ENCODE assay signal across 10 cellular contexts in the genomic region with DNA sequence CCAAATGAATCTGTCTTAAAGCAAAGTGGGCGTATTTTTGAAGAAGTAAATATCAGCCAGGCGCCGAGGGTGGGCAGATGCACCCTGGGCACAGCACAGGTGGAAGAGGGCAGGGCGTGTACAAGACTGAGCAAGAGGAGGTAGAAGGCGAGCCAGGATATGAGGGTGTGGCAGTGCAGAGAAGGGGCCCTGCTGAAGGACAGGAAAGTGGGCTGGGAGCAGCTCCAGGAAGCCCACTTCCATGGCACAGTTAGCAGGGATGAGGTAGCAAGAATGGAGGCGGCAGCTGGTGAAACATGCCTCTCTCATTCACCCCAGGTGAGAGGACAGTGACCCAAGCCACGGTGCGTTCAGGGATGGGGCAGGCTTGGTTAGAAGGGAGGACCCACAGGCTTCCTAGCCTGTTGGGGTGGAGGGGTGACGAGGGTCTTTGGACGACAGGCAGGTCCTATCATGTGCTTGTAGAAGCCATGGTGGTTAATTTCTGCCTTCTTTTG.
DNase-seq lines count a peak whose midpoint lies in the region; ATAC-seq lines count a peak whose summit lies in the region.
"Had no signal": no experiment of that assay in that cellular context is flagged by ENCODE, and none has a peak within 500 bp of the region (broad histone marks: within the 10 kb centered on the region; RNA-seq: fewer than 3 reads in every experiment).

No MANE protein-coding gene starts in this region.

- H3K27me3 Mint-ChIP-seq in activated CD4-positive, alpha-beta memory T cell treated with anti-CD3 and anti-CD28 coated beads, Interleukin-2, amount 10 ng/mL, durations not matched to agents 7 days and 5 days: no peaks in the 10 kb centered on the region

- H3K4ac ChIP-seq in mesendoderm (ENCODE audit: low read depth, low read length): no peak overlapping the region

- H4K8ac ChIP-seq in mesendoderm (ENCODE audit: low read depth, low read length): no peak overlapping the region

- no peaks in the 10 kb centered on the region for H3K27me3 ChIP-seq in mesendoderm (ENCODE audit: insufficient read depth, low read length, poor library complexity)

- H3K27ac ChIP-seq in mesendoderm (ENCODE audit: low read depth, low read length): no peak overlapping the region

- no peaks in the 10 kb centered on the region for H3K36me3 ChIP-seq in mesendoderm (ENCODE audit: control insufficient read depth, insufficient read depth, low read length)

- H3K4me1 Mint-ChIP-seq in activated CD4-positive, alpha-beta memory T cell treated with anti-CD3 and anti-CD28 coated beads, Interleukin-2, amount 10 ng/mL, durations not matched to agents 7 days and 5 days: peaks cover 88% of the 10 kb centered on the region

- no peak overlapping the region for H3K4me2 ChIP-seq in mesendoderm (ENCODE audit: low read length)

- POLR2A ChIA-PET in activated CD4-positive, alpha-beta memory T cell treated with anti-CD3 and anti-CD28 coated beads, Interleukin-2, amount 10 ng/mL, durations not matched to agents 7 days and 5 days (lab: Charles Lee): interaction anchor here (0.6 to 9.6 kb wide), 18 partner anchors 9 to 260 kb away, joined by 3 to 89 read pairs (median 5); partner anchors contain the start of gene SOCS1

- H3K79me2 ChIP-seq in mesendoderm (ENCODE audit: control insufficient read depth, insufficient read depth, low read length): no peaks in the 10 kb centered on the region

- H3K79me1 ChIP-seq in mesendoderm (ENCODE audit: low read length): no peaks in the 10 kb centered on the region

- H3K4me3 Mint-ChIP-seq in activated CD4-positive, alpha-beta memory T cell treated with anti-CD3 and anti-CD28 coated beads, Interleukin-2, amount 10 ng/mL, durations not matched to agents 7 days and 5 days: peak overlapping the region; percentile 22
- H3K4me3 Mint-ChIP-seq: CD14-positive monocyte had no signal

- peak overlapping the region; percentile 12 for H2BK5ac ChIP-seq in mesendoderm (ENCODE audit: low read length)

- ATAC-seq in activated CD4-positive, CD25-positive, alpha-beta regulatory T cell treated with anti-CD3 and anti-CD28 coated beads, Interleukin-2, amount 50 U/mL, for 24 hours: no peak

- peaks cover 2% of the 10 kb centered on the region for H3K4me1 ChIP-seq in mesendoderm (ENCODE audit: control insufficient read depth, low read depth, low read length)

- no peak overlapping the region for H3K4me3 ChIP-seq in mesendoderm (ENCODE audit: low read length)

- H3K9me3 Mint-ChIP-seq in activated CD4-positive, alpha-beta memory T cell treated with anti-CD3 and anti-CD28 coated beads, Interleukin-2, amount 10 ng/mL, durations not matched to agents 7 days and 5 days: no peaks in the 10 kb centered on the region

- no peak overlapping the region for H4K5ac ChIP-seq in mesendoderm (ENCODE audit: low read length)

- peak overlapping the region; percentile 93 for H3K27ac Mint-ChIP-seq in activated CD4-positive, alpha-beta memory T cell treated with anti-CD3 and anti-CD28 coated beads, Interleukin-2, amount 10 ng/mL, durations not matched to agents 7 days and 5 days

- H2BK120ac ChIP-seq in mesendoderm (ENCODE audit: low read depth, low read length): no peak overlapping the region

- no peak overlapping the region for H2BK15ac ChIP-seq in mesendoderm (replicated peaks; ENCODE audit: low read depth)

- H3K18ac ChIP-seq in mesendoderm (ENCODE audit: low read length): no peak overlapping the region

- no peak overlapping the region for H3K23ac ChIP-seq in mesendoderm (ENCODE audit: low read length)

- CTCF ChIA-PET in activated CD4-positive, alpha-beta memory T cell treated with anti-CD3 and anti-CD28 coated beads, Interleukin-2, amount 10 ng/mL, durations not matched to agents 7 days and 5 days (lab: Charles Lee): interaction anchor here (1.2 to 4.3 kb wide), 9 partner anchors 12 to 164 kb away, joined by 3 to 21 read pairs (median 4); no protein-coding TSS in a partner anchor

- H3K36me3 Mint-ChIP-seq in activated CD4-positive, alpha-beta memory T cell treated with anti-CD3 and anti-CD28 coated beads, Interleukin-2, amount 10 ng/mL, durations not matched to agents 7 days and 5 days (ENCODE audit: low read depth): peaks cover 43% of the 10 kb centered on the region

- DNase-seq in stimulated activated naive CD4-positive, alpha-beta T cell treated with Interleukin-2 at 50 U/mL for 16 hours (lab: John Stamatoyannopoulos, UW): peak; percentile 3
- DNase-seq in stimulated activated naive CD4-positive, alpha-beta T cell (lab: John Stamatoyannopoulos, UW): no peak
- no peak for DNase-seq in activated CD4-positive, alpha-beta memory T cell treated with anti-CD3 and anti-CD28 coated beads, Interleukin-2, amount 10 ng/mL, durations not matched to agents 7 days and 5 days
- DNase-seq in mesendoderm (no peak), iPS-NIHi11 (ENCODE audit: low spot score) (no peak), COLO668 (lab: John Stamatoyannopoulos, UW; ENCODE audit: unreplicated experiment) (no peak), HUDEP-2 (lab: John Stamatoyannopoulos, UW; ENCODE audit: unreplicated experiment in 76 of 76) (no peak)
- DNase-seq: GOT3 had no signal

- H2AK5ac ChIP-seq in mesendoderm (ENCODE audit: low read length): peak overlapping the region; percentile 15

- WGBS in mesendoderm (ENCODE audit: extremely low coverage, insufficient coverage, low lambda C conversion rate): no CpG with 5 or more reads among the region's 10 CpGs

- H3K9ac ChIP-seq in mesendoderm (ENCODE audit: low read length): no peak overlapping the region

- H3K56ac ChIP-seq in mesendoderm (ENCODE audit: low read length): no peak overlapping the region
